Comparison of ENCODE assay signal across 9 cellular contexts in the genomic region with DNA sequence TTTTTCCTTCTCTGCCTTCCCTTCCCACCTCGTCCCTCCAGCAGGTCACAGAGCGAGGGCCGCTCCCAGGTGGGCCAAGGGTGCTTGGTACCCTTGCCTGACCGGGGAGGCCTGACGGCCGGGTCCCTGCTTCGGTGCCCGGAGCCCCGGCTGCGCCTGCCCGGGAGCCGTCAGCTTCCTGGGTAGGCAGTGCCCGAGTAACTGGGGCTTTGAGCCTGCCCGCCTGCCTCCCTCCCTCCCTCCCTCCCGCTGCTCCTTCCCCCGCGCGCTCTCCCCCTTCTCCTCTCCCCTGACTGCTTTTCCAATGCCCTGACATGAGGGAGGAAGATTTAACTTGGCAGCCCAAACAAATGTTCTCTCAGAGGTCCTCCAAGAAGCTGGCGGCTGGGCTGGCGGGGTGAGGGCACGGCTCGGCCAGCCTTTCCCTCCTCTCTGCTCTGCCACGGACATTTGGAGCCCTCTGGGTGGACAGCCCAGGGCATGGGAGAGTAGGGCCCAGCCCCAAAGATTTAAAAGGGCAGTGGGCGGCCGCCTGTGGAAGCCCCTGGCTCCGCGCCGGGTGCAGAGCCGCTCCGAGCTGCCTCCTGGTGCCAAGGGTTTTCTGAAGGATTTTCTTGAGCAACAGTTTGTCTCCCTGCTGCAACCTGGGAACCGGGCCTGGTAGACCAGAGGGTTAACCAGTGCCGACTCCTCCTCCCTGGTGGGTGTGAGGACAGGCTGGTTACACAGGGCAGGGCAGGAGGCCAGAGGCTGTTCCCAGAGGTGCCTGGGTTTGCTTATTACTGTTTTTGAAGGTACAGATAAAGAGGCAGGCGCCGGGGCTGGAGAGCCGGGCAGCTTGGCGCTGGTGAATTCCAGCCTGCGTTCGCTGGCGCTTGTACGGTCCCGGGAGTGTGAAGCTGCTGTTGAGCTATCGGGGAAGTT. TPM values are rescaled to one million over a fixed set of nuclear protein-coding genes. Genes with fewer than 3 reads are reported as not detected.
A peak's percentile ranks its signal among the peaks of the same experiment; 100 is the strongest.
DNase-seq lines count a peak whose midpoint lies in the region; ATAC-seq, FAIRE-seq and TF ChIP-seq lines count a peak whose summit lies in the region.
"Had no signal": no experiment of that assay in that cellular context is flagged by ENCODE, and none has a peak within 500 bp of the region (broad histone marks: within the 10 kb centered on the region; RNA-seq: fewer than 3 reads in every experiment).

No MANE protein-coding gene starts in this region.

- DNase-seq in COLO829 (ENCODE audit: low spot score) (peak; percentile 47), colonic mucosa (peak; percentile 95), kidney tubule cell (ENCODE audit: low spot score) (peak; percentile 83), small intestine (peak; percentile 97)
- no peak for DNase-seq in activated CD4-positive, CD25-positive, alpha-beta regulatory T cell (lab: John Stamatoyannopoulos, UW)

- H3K27me3 ChIP-seq in HUES64 (ENCODE audit: insufficient read depth, low read length): peaks cover 8% of the 10 kb centered on the region
- no peaks in the 10 kb centered on the region for H3K27me3 ChIP-seq in colonic mucosa
- no peaks in the 10 kb centered on the region for H3K27me3 ChIP-seq in small intestine (ENCODE audit: control insufficient read depth in 2 of 2, insufficient read depth in 2 of 2, low read length in 2 of 2)

- peak overlapping the region; percentile 85 for H3K4me3 ChIP-seq in HUES64 (ENCODE audit: low read length)
- peak overlapping the region; percentile 79 for H3K4me3 ChIP-seq in colonic mucosa
- H3K4me3 ChIP-seq in small intestine (ENCODE audit: low read depth in 1 of 2, low read length in 2 of 2): peak overlapping the region; percentile 79 to 86

- TF ChIP-seq CTCF in colonic mucosa (IDR thresholded peaks at IDR 0.05): no peak

- H3K27ac ChIP-seq in HUES64 (ENCODE audit: low read depth, low read length): peak overlapping the region; percentile 72
- peak overlapping the region; percentile 99 for H3K27ac ChIP-seq in colonic mucosa
- H3K27ac ChIP-seq in small intestine (ENCODE audit: low read depth in 1 of 2, low read length in 1 of 2): peak overlapping the region; percentile 96 to 98

- ATAC-seq in SK-N-SH treated with all-trans-retinoic acid at 6 μM for 48 hours (peak; percentile 58), HG03460 (IDR thresholded peaks at IDR 0.05; ENCODE audit: unreplicated experiment) (no peak)

- H3K9ac ChIP-seq in HUES64 (ENCODE audit: low read depth, low read length): peak overlapping the region; percentile 71
- H3K9ac ChIP-seq in colonic mucosa (ENCODE audit: low read depth in 2 of 2, low read length in 2 of 2): peak overlapping the region; percentile 95 to 99

- H3K36me3 ChIP-seq in HUES64 (ENCODE audit: insufficient read depth, low read length) (no peaks in the 10 kb centered on the region), colonic mucosa (no peaks in the 10 kb centered on the region), small intestine (ENCODE audit: control insufficient read depth in 2 of 2, insufficient read depth in 2 of 2, low read length in 2 of 2) (no peaks in the 10 kb centered on the region)

- 1% methylated on average over 38 of the region's 42 CpGs for WGBS in HUES64
- 2 to 10% (median 5%) methylated on average over 31 to 42 of the region's 42 CpGs for WGBS in small intestine, 3 donors

- H3K9me3 ChIP-seq in HUES64 (ENCODE audit: insufficient read depth, low read depth, low read length) (no peaks in the 10 kb centered on the region), colonic mucosa (no peaks in the 10 kb centered on the region), small intestine (ENCODE audit: control insufficient read depth, low read depth) (no peaks in the 10 kb centered on the region)

- peaks cover 31% of the 10 kb centered on the region for H3K4me1 ChIP-seq in HUES64 (ENCODE audit: insufficient read depth, low read length)
- H3K4me1 ChIP-seq in colonic mucosa: peaks cover 35% of the 10 kb centered on the region
- H3K4me1 ChIP-seq in small intestine (ENCODE audit: control insufficient read depth in 2 of 2, insufficient read depth in 1 of 2, low read depth in 1 of 2, low read length in 1 of 2): peaks cover 21 to 24% of the 10 kb centered on the region in 2 donors

- FAIRE-seq in small intestine (lab: Jason Lieb, UNC): no peak
- FAIRE-seq: TTC549 had no signal

- intact Hi-C loops in colonic mucosa (cut with DNase I): loop anchor here (5.0 kb wide), 1 partner anchor 126 kb away; no protein-coding TSS in a partner anchor

TF ChIP-seq in SK-N-SH treated with all-trans-retinoic acid at 6 μM for 48 hours, 23 proteins besides CTCF, POLR2A, EP300 and RAD21:
- TF ChIP-seq ISL1 (CRISPR knock-in tag; IDR thresholded peaks at IDR 0.05): no peak
- TF ChIP-seq PPARA (CRISPR knock-in tag; IDR thresholded peaks at IDR 0.05; ENCODE audit: borderline replicate concordance): no peak

RNA-seq across cellular contexts. Expression of gene ZMIZ1, which starts 2.1 kb away (rescaled TPM):
- polyA plus RNA-seq in HUES64 (2013, experiment 1 of 2): 26.8 TPM
- 29.7 TPM for polyA plus RNA-seq in HUES64 (2013, experiment 2 of 2)
- total RNA-seq in colonic mucosa: 10 to 100 TPM; 51.0 to 54.0 TPM
- 10 to 100 TPM; 15.1 to 23.0 (median 16.8) TPM for polyA plus RNA-seq in small intestine

Comparison
In these comparisons a context has a peak if more than half of its experiments do, and no peak if none do; other contexts are left out.
1. DNase-seq: peak in COLO829 (single experiment), colonic mucosa (single experiment), kidney tubule cell (single experiment) and small intestine (single experiment); none in activated CD4-positive, CD25-positive, alpha-beta regulatory T cell (0 of 4).
2. Peak in every context shown above with its lines, with median percentiles within 50 percentile points of each other: H3K27ac ChIP-seq and H3K4me3 ChIP-seq.